In the genomic region with DNA sequence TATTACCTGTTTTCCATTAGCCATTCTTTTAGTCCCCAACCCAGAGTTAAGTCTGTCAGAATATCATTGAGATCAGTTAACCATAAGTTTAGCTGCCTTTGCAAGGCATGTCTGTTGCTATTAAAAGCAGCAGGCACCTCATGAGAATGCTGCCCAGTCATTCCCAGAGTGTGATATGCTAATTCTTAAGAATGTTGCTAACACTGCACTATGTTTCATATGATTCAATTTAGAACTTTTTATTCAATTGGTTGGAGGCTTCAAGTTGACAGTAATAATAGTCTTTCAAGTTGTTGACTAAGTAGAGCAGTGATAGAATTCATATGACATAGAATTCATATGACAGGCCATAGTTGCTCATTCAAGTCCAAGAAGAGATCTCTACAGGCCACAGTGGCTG, we compare ENCODE assay signal across 12 cellular contexts.
DNase-seq lines count a peak whose midpoint lies in the region; ATAC-seq, FAIRE-seq and TF ChIP-seq lines count a peak whose summit lies in the region.
"Had no signal": no experiment of that assay in that cellular context is flagged by ENCODE, and none has a peak within 500 bp of the region (broad histone marks: within the 10 kb centered on the region; RNA-seq: fewer than 3 reads in every experiment).

No MANE protein-coding gene starts in this region.

- peaks cover 5% of the 10 kb centered on the region; the same call in 1 of the 2 replicates for H4K20me1 ChIP-seq in GM23248 (ENCODE audit: insufficient read depth)
- no peaks in the 10 kb centered on the region for H4K20me1 ChIP-seq in neural progenitor cell (ENCODE audit: low read depth)
- H4K20me1 ChIP-seq in HepG2 (ENCODE audit: insufficient read depth, low read length), result no peaks in the 10 kb centered on the region

- H3K4me2 ChIP-seq in GM23248 (ENCODE audit: unreplicated experiment) (peak overlapping the region; percentile 53), neural progenitor cell (no peak overlapping the region), HepG2 (ENCODE audit: low read depth, low read length) (no peak overlapping the region)

- peaks cover 17% of the 10 kb centered on the region; the same call in 1 of the 2 replicates for H3F3A ChIP-seq in GM23248 (ENCODE audit: insufficient read depth)
- H3F3A ChIP-seq in neural progenitor cell (ENCODE audit: low read depth), result no peaks in the 10 kb centered on the region

- no peaks in the 10 kb centered on the region for H3K27me3 Mint-ChIP-seq in activated T-cell treated with anti-CD3 and anti-CD28 coated beads, Interleukin-2, amount 50 U/mL, for 4 hours (ENCODE audit: low read depth)
- no peaks in the 10 kb centered on the region for H3K27me3 Mint-ChIP-seq in neural progenitor cell (ENCODE audit: insufficient read depth, low read depth)

- H2AFZ ChIP-seq in GM23248, result no peak overlapping the region
- no peak overlapping the region for H2AFZ ChIP-seq in neural progenitor cell (replicated peaks)
- H2AFZ ChIP-seq in HepG2 (ENCODE audit: low read length), result no peak overlapping the region

- H3K36me3 ChIP-seq in GM23248 (ENCODE audit: low read depth) (no peaks in the 10 kb centered on the region), neural progenitor cell (no peaks in the 10 kb centered on the region), HepG2 (replicated peaks in 1 of 2; ENCODE audit: control insufficient read depth in 1 of 2, insufficient read depth in 2 of 2, low read length in 2 of 2) (no peaks in the 10 kb centered on the region), ovary (no peaks in the 10 kb centered on the region)
- H3K36me3 ChIP-seq: thoracic aorta, WERI-Rb-1 had no signal

- FAIRE-seq in GM12892 (lab: Jason Lieb, UNC) (peak; percentile 86), HepG2 (lab: Jason Lieb, UNC) (no peak)

- no peaks in the 10 kb centered on the region for H3K9me2 ChIP-seq in GM23248 (ENCODE audit: insufficient read depth)

- BruUV-seq in HepG2 (replicated peaks; lab: Mats Ljungman, UMichigan), result no TSS peak

- CTCF ChIA-PET in HepG2 (lab: Yijun Ruan, JAX; ENCODE audit: low intra/inter-chr PET ratio, low total read pairs), result no interaction called here

- TF ChIP-seq RAD21 in HepG2 (CRISPR knock-in tag; IDR thresholded peaks at IDR 0.05), result no peak

- H3K4me1 ChIP-seq in GM23248 (ENCODE audit: insufficient read depth) (peaks cover 22% of the 10 kb centered on the region), neural progenitor cell (no peaks in the 10 kb centered on the region), HepG2 (ENCODE audit: insufficient read depth, low read length) (no peaks in the 10 kb centered on the region), ovary (ENCODE audit: insufficient read depth) (no peaks in the 10 kb centered on the region)

- intact Hi-C loops in HepG2 (cut with micrococcal nuclease; ENCODE audit: unreplicated experiment) (no loop called here), ovary (cut with DNase I) (no loop called here)

- H3K9ac ChIP-seq in GM23248, result no peak overlapping the region; the same call in 1 of the 2 replicates
- no peak overlapping the region for H3K9ac ChIP-seq in neural progenitor cell
- no peak overlapping the region for H3K9ac ChIP-seq in HepG2 (ENCODE audit: insufficient read depth, low read depth, low read length)

- H3K27ac ChIP-seq in GM23248, result peak overlapping the region; percentile 66
- H3K27ac ChIP-seq in neural progenitor cell, result no peak overlapping the region
- no peak overlapping the region for H3K27ac ChIP-seq in HepG2 (ENCODE audit: extremely low read length, insufficient read depth, low read length)
- H3K27ac ChIP-seq in ovary, result no peak overlapping the region
- H3K27ac ChIP-seq: thoracic aorta, WERI-Rb-1 had no signal

- TF ChIP-seq POLR2A in GM12892 (IDR thresholded peaks at IDR 0.05; ENCODE audit: low read depth, low read length) (no peak), HepG2 (IDR thresholded peaks at IDR 0.05; ENCODE audit: insufficient read depth in 1 of 2, low read depth in 2 of 2, low read length in 2 of 2) (no peak), ovary (IDR thresholded peaks at IDR 0.05) (no peak)

- H3K9me3 ChIP-seq in GM23248 (ENCODE audit: low read depth), result no peaks in the 10 kb centered on the region
- H3K9me3 ChIP-seq in neural progenitor cell (ENCODE audit: low read depth), result no peaks in the 10 kb centered on the region
- no peaks in the 10 kb centered on the region; the same call in 1 of the 2 replicates for H3K9me3 ChIP-seq in HepG2 (ENCODE audit: low read length)
- H3K9me3 ChIP-seq in ovary, result no peaks in the 10 kb centered on the region
- H3K9me3 ChIP-seq: thoracic aorta had no signal

- H3K4me3 Mint-ChIP-seq in activated T-cell treated with anti-CD3 and anti-CD28 coated beads, Interleukin-2, amount 50 U/mL, for 4 hours, result no peak overlapping the region
- no peak overlapping the region for H3K4me3 Mint-ChIP-seq in neural progenitor cell

- peaks cover 20% of the 10 kb centered on the region for H3K36me3 Mint-ChIP-seq in activated T-cell treated with anti-CD3 and anti-CD28 coated beads, Interleukin-2, amount 50 U/mL, for 4 hours (ENCODE audit: insufficient read depth)
- H3K36me3 Mint-ChIP-seq in neural progenitor cell, result peaks cover 5% of the 10 kb centered on the region

- no peak for TF ChIP-seq CTCF in neural progenitor cell (IDR thresholded peaks at IDR 0.05)
- no peak for TF ChIP-seq CTCF in HepG2 (CRISPR knock-in tag; IDR thresholded peaks at IDR 0.05)
- no peak for TF ChIP-seq CTCF in ovary (IDR thresholded peaks at IDR 0.05)

- in situ Hi-C loops in GM23248 (cut with MboI) (no loop called here), HepG2 (cut with HindIII; ENCODE audit: extremely low pct_ligation_motif_present, low pct_unique_long_range_greater_than_20kb) (no loop called here)

- no peak overlapping the region for H3K4me3 ChIP-seq in GM23248
- no peak overlapping the region for H3K4me3 ChIP-seq in neural progenitor cell
- H3K4me3 ChIP-seq in HepG2 (replicated peaks in 1 of 3; ENCODE audit: insufficient read depth in 1 of 3, low read depth in 2 of 3, low read length in 3 of 3), result no peak overlapping the region
- no peak overlapping the region for H3K4me3 ChIP-seq in ovary
- H3K4me3 ChIP-seq: thoracic aorta had no signal

- peaks cover 18% of the 10 kb centered on the region; the same call in 1 of the 2 replicates for H3K79me2 ChIP-seq in GM23248 (ENCODE audit: insufficient read depth)
- no peaks in the 10 kb centered on the region for H3K79me2 ChIP-seq in neural progenitor cell (ENCODE audit: low read depth)
- no peaks in the 10 kb centered on the region for H3K79me2 ChIP-seq in HepG2 (ENCODE audit: insufficient read depth, low read length)

- TF ChIP-seq EP300 in HepG2 (IDR thresholded peaks at IDR 0.05; ENCODE audit: low read depth in 2 of 2, low read length in 2 of 2), result no peak
- TF ChIP-seq EP300 in HepG2 (CRISPR knock-in tag; IDR thresholded peaks at IDR 0.05; ENCODE audit: borderline replicate concordance), result no peak
- TF ChIP-seq EP300 in ovary (IDR thresholded peaks at IDR 0.05), result no peak

- peak; percentile 94 to 95 for ATAC-seq in activated T-cell treated with anti-CD3 and anti-CD28 coated beads, Interleukin-2, amount 50 U/mL, for 4 hours
- ATAC-seq in HepG2, result no peak

- no peak for DNase-seq in GM12892 (ENCODE audit: insufficient read length)
- DNase-seq in GM23248, result peak; percentile 42
- no peak for DNase-seq in activated T-cell treated with anti-CD3 and anti-CD28 coated beads, Interleukin-2, amount 50 U/mL, for 4 hours
- DNase-seq in neural progenitor cell (ENCODE audit: low spot score), result no peak
- DNase-seq in HepG2 (ENCODE audit: low spot score), result no peak
- no peak for DNase-seq in NCI-H2227 treated with DMSO at 0.1 percent for 48 hours (lab: John Stamatoyannopoulos, UW)
- DNase-seq in KG1 (lab: John Stamatoyannopoulos, UW), result no peak
- DNase-seq in ovary, result no peak
- DNase-seq: DMS53, PC-3, WERI-Rb-1 had no signal

- peaks cover 19% of the 10 kb centered on the region for H3K4me1 Mint-ChIP-seq in activated T-cell treated with anti-CD3 and anti-CD28 coated beads, Interleukin-2, amount 50 U/mL, for 4 hours (ENCODE audit: low read depth)
- no peaks in the 10 kb centered on the region for H3K4me1 Mint-ChIP-seq in neural progenitor cell

- peaks cover 9% of the 10 kb centered on the region for H3K9me3 Mint-ChIP-seq in activated T-cell treated with anti-CD3 and anti-CD28 coated beads, Interleukin-2, amount 50 U/mL, for 4 hours
- H3K9me3 Mint-ChIP-seq in neural progenitor cell, result peaks cover 10% of the 10 kb centered on the region

- no peaks in the 10 kb centered on the region for H3K27me3 ChIP-seq in GM23248 (replicated peaks; ENCODE audit: insufficient read depth)
- H3K27me3 ChIP-seq in neural progenitor cell, result no peaks in the 10 kb centered on the region
- H3K27me3 ChIP-seq in HepG2 (ENCODE audit: control insufficient read depth in 1 of 2, insufficient read depth in 2 of 2, low read length in 2 of 2), result peaks cover 0 to 1% of the 10 kb centered on the region in 2 experiments; a peak in 1 of 5 replicates
- H3K27me3 ChIP-seq in ovary, result no peaks in the 10 kb centered on the region

- POLR2A ChIA-PET in HepG2 (lab: Yijun Ruan, JAX), result no interaction called here

- H3K27ac Mint-ChIP-seq in neural progenitor cell, result peak overlapping the region; percentile 48

TF ChIP-seq in HepG2, 621 proteins besides CTCF, POLR2A, EP300 and RAD21 (continues in another document):
- TF ChIP-seq KLF15 (CRISPR knock-in tag; IDR thresholded peaks at IDR 0.05; ENCODE audit: borderline replicate concordance) (no peak), ZBTB20 (CRISPR knock-in tag; IDR thresholded peaks at IDR 0.05; ENCODE audit: borderline replicate concordance, low read depth) (no peak), ZEB1 (IDR thresholded peaks at IDR 0.05; ENCODE audit: insufficient replicate concordance, low read depth) (no peak), ZNF431 (CRISPR knock-in tag; IDR thresholded peaks at IDR 0.05; ENCODE audit: borderline replicate concordance, low read depth) (no peak), GTF3A (CRISPR knock-in tag; conservative IDR thresholded peaks at IDR 0.05) (no peak), ZNF790 (CRISPR knock-in tag; IDR thresholded peaks at IDR 0.05; ENCODE audit: borderline replicate concordance) (no peak), WIZ (CRISPR knock-in tag; IDR thresholded peaks at IDR 0.05) (no peak), SP5 (CRISPR knock-in tag; IDR thresholded peaks at IDR 0.05; ENCODE audit: borderline replicate concordance, low read depth) (no peak), TEAD3 (CRISPR knock-in tag; optimal IDR thresholded peaks at IDR 0.05; ENCODE audit: borderline replicate concordance) (no peak), THAP11 (CRISPR knock-in tag; IDR thresholded peaks at IDR 0.05) (no peak), ZNF773 (CRISPR knock-in tag; IDR thresholded peaks at IDR 0.05; ENCODE audit: borderline replicate concordance) (no peak)
